1 cellular context compared by ENCODE assay signal in the genomic region with DNA sequence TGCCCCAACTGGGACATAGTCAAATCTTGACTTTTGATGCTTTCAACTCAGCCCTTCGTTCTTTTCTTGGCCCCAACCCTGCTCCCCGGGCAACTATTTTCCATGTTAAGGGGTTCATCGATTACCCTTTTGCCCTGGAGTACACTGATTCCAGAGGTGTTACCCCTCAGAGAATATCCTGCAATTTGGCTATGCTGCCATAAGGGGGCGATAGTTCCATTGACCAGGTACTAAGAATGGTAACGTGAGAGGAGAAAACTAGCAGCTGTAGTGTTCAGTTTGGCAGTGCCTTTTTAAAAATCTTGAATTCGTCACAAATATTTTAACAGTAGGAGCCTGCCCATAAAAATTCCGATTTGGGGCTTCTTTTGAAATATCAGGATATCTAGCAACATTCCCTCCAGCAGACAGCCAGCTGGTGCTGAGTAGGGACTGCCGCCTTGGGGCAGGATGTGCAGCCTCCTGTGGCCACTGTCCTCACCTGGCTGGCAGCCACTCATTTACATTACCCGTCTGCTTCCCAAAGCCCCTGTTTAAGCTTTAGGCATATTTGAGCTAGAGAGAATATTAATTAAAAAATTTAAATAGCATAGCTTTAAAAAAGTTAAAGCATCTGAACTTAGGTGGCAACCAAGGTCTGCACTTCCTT.
TF ChIP-seq lines count a peak whose summit lies in the region.

No MANE protein-coding gene starts in this region.

TF ChIP-seq in GM12878, 131 proteins besides CTCF, POLR2A, EP300 and RAD21:
- TF ChIP-seq, protein P1, sequence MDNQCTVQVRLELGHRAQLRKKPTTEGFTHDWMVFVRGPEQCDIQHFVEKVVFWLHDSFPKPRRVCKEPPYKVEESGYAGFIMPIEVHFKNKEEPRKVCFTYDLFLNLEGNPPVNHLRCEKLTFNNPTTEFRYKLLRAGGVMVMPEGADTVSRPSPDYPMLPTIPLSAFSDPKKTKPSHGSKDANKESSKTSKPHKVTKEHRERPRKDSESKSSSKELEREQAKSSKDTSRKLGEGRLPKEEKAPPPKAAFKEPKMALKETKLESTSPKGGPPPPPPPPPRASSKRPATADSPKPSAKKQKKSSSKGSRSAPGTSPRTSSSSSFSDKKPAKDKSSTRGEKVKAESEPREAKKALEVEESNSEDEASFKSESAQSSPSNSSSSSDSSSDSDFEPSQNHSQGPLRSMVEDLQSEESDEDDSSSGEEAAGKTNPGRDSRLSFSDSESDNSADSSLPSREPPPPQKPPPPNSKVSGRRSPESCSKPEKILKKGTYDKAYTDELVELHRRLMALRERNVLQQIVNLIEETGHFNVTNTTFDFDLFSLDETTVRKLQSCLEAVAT (IDR thresholded peaks at IDR 0.05): no peak
- no peak for TF ChIP-seq ETV6 (conservative IDR thresholded peaks at IDR 0.05 in 1 of 2, IDR thresholded peaks at IDR 0.05 in 1 of 2; ENCODE audit: borderline replicate concordance in 1 of 2, low read depth in 1 of 2)
- no peak for TF ChIP-seq HDAC2 (IDR thresholded peaks at IDR 0.05)
- no peak for TF ChIP-seq PAX8 (IDR thresholded peaks at IDR 0.05)
- no peak for TF ChIP-seq NR2F1 (conservative IDR thresholded peaks at IDR 0.05)
- no peak for TF ChIP-seq WRNIP1 (IDR thresholded peaks at IDR 0.05; ENCODE audit: borderline replicate concordance, low read depth, low read length)
- TF ChIP-seq MXI1 (IDR thresholded peaks at IDR 0.05; ENCODE audit: low read depth, low read length): no peak
- TF ChIP-seq CEBPB (IDR thresholded peaks at IDR 0.05; ENCODE audit: borderline replicate concordance in 1 of 2, low read depth in 2 of 2, low read length in 2 of 2): no peak
- TF ChIP-seq EZH2 (IDR thresholded peaks at IDR 0.05; ENCODE audit: borderline replicate concordance, control insufficient read depth, low read depth, low read length): no peak
- no peak for TF ChIP-seq ATF7 (IDR thresholded peaks at IDR 0.05; ENCODE audit: low read depth)
- no peak for TF ChIP-seq ZNF622 (IDR thresholded peaks at IDR 0.05)
- no peak for TF ChIP-seq RBBP5 (conservative IDR thresholded peaks at IDR 0.05)
- TF ChIP-seq BCL11A (IDR thresholded peaks at IDR 0.05; ENCODE audit: low read depth, low read length): no peak
- TF ChIP-seq SRF (IDR thresholded peaks at IDR 0.05; ENCODE audit: low read depth in 2 of 2, low read length in 2 of 2): no peak
- no peak for TF ChIP-seq CBX5 (IDR thresholded peaks at IDR 0.05; ENCODE audit: low read depth)
- no peak for TF ChIP-seq HDGF (IDR thresholded peaks at IDR 0.05)
- TF ChIP-seq, protein P2, sequence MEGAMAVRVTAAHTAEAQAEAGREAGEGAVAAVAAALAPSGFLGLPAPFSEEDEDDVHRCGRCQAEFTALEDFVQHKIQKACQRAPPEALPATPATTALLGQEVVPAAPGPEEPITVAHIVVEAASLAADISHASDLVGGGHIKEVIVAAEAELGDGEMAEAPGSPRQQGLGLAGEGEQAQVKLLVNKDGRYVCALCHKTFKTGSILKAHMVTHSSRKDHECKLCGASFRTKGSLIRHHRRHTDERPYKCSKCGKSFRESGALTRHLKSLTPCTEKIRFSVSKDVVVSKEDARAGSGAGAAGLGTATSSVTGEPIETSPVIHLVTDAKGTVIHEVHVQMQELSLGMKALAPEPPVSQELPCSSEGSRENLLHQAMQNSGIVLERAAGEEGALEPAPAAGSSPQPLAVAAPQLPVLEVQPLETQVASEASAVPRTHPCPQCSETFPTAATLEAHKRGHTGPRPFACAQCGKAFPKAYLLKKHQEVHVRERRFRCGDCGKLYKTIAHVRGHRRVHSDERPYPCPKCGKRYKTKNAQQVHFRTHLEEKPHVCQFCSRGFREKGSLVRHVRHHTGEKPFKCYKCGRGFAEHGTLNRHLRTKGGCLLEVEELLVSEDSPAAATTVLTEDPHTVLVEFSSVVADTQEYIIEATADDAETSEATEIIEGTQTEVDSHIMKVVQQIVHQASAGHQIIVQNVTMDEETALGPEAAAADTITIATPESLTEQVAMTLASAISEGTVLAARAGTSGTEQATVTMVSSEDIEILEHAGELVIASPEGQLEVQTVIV (IDR thresholded peaks at IDR 0.05; ENCODE audit: borderline replicate concordance, partially characterized antibody): no peak
- TF ChIP-seq RFX5 (IDR thresholded peaks at IDR 0.05; ENCODE audit: low read depth, low read length): no peak
